ENCODE assay signal across 8 cellular contexts in the genomic region with DNA sequence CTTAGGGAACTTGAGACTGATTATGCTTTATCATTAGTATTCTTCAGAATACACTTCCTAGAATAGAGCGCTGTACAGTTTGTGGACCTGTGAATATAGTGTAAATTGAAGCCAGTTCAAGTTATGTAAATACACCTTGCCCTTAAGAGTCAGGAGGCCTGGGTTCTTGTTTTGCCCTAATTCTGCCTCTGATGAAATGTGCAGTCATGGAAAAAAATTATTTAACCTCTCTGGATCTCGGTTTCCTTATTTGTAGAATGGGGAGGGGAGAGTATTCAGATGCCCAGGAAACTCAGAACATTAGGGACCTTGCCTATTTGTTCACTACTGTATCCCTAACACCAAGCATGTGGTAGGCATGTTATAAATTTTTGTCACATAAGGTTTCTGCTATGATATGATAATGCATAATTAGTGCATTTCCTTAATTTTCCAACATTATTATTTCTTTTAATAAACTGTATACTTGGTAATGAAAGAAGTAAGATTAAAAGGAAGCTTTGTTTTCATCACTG. TPM values are rescaled to one million over a fixed set of nuclear protein-coding genes. Genes with fewer than 3 reads are reported as not detected.
A peak's percentile ranks its signal among the peaks of the same experiment; 100 is the strongest.
DNase-seq lines count a peak whose midpoint lies in the region; ATAC-seq and TF ChIP-seq lines count a peak whose summit lies in the region.

No MANE protein-coding gene starts in this region.

- H3K36me3 Mint-ChIP-seq in activated CD4-positive, alpha-beta T cell treated with anti-CD3 and anti-CD28 coated beads for 36 hours (ENCODE audit: low read depth) = peaks cover 2% of the 10 kb centered on the region
- no peaks in the 10 kb centered on the region for H3K36me3 Mint-ChIP-seq in stimulated activated memory B cell treated with anti-CD40 and anti-IgM and Interleukin-4, amounts not matched to agents 10 μg/mL and 1 μg/mL and 100 μg/mL, for 72 hours

- H3K9ac ChIP-seq in SU-DHL-6 (ENCODE audit: low read length) = peak overlapping the region; percentile 94

- H3K27me3 Mint-ChIP-seq in activated CD4-positive, alpha-beta T cell treated with anti-CD3 and anti-CD28 coated beads for 36 hours = no peaks in the 10 kb centered on the region
- H3K27me3 Mint-ChIP-seq in stimulated activated memory B cell treated with anti-CD40 and anti-IgM and Interleukin-4, amounts not matched to agents 10 μg/mL and 1 μg/mL and 100 μg/mL, for 72 hours = no peaks in the 10 kb centered on the region

- no peak overlapping the region for H2AFZ ChIP-seq in SU-DHL-6 (ENCODE audit: low read depth, low read length, severe bottlenecking)

- H3K4me1 Mint-ChIP-seq in activated CD4-positive, alpha-beta T cell treated with anti-CD3 and anti-CD28 coated beads for 36 hours = peaks cover 36% of the 10 kb centered on the region
- H3K4me1 Mint-ChIP-seq in stimulated activated memory B cell treated with anti-CD40 and anti-IgM and Interleukin-4, amounts not matched to agents 10 μg/mL and 1 μg/mL and 100 μg/mL, for 72 hours = peaks cover 47% of the 10 kb centered on the region

- peak overlapping the region; percentile 96 for H3K4me2 ChIP-seq in SU-DHL-6 (ENCODE audit: low read depth, low read length, poor library complexity, severe bottlenecking)

- H3K9me3 ChIP-seq in SU-DHL-6 (ENCODE audit: insufficient read depth, low read length) = no peaks in the 10 kb centered on the region

- H3K27ac Mint-ChIP-seq in activated CD4-positive, alpha-beta T cell treated with anti-CD3 and anti-CD28 coated beads for 36 hours = peak overlapping the region; percentile 79
- H3K27ac Mint-ChIP-seq in stimulated activated memory B cell treated with anti-CD40 and anti-IgM and Interleukin-4, amounts not matched to agents 10 μg/mL and 1 μg/mL and 100 μg/mL, for 72 hours = peak overlapping the region; percentile 89

- POLR2A ChIA-PET in activated CD4-positive, alpha-beta T cell treated with anti-CD3 and anti-CD28 coated beads for 36 hours (lab: Charles Lee) = no interaction called here

- H3K4me3 ChIP-seq in SU-DHL-6 (ENCODE audit: insufficient read depth, low read length, poor library complexity, severe bottlenecking) (peak overlapping the region; percentile 93), fibroblast of pulmonary artery (replicated peaks; ENCODE audit: low read depth, low read length) (peak overlapping the region; percentile 77)

- intact Hi-C loops in activated CD4-positive, alpha-beta T cell treated with anti-CD3 and anti-CD28 coated beads for 36 hours (cut with DNase I, micrococcal nuclease) = loop anchor here (5.0 to 10.0 kb wide), 8 partner anchors 255 to 1685 kb away; partner anchors contain the start of genes CEP55 (in 1 of the 2), FRA10AC1 (in 1 of the 2), KIF11 (in 1 of the 2) and MYOF (in 1 of the 2)

- no peak overlapping the region for H3K27ac ChIP-seq in SU-DHL-6 (ENCODE audit: low read depth, low read length)

- H3F3A ChIP-seq in SU-DHL-6 (ENCODE audit: insufficient read depth) = peaks cover 24% of the 10 kb centered on the region

- no peaks in the 10 kb centered on the region for H3K9me2 ChIP-seq in SU-DHL-6 (replicated peaks; ENCODE audit: insufficient read depth, low read length)

- H4K20me1 ChIP-seq in SU-DHL-6 (ENCODE audit: low read depth, low read length) = 0 out of 2 replicates have a peak, but pooled peaks cover 7% of the 10 kb centered on the region

- no peak for DNase-seq in activated CD4-positive, alpha-beta T cell treated with anti-CD3 and anti-CD28 coated beads for 36 hours
- no peak for DNase-seq in activated CD4-positive, alpha-beta T cell treated with anti-CD3 and anti-CD28 coated beads for 48 hours
- DNase-seq in fibroblast of pulmonary artery (ENCODE audit: low read depth) (no peak), retina (no peak), left lobe of liver (ENCODE audit: low spot score) (no peak)

- no peaks in the 10 kb centered on the region for H3K36me3 ChIP-seq in SU-DHL-6 (ENCODE audit: low read length)

- H3K79me2 ChIP-seq in SU-DHL-6 (ENCODE audit: insufficient read depth, low read length) = peaks cover 7% of the 10 kb centered on the region; the same call in 1 of the 2 replicates

- H3K9me3 Mint-ChIP-seq in activated CD4-positive, alpha-beta T cell treated with anti-CD3 and anti-CD28 coated beads for 36 hours (ENCODE audit: low read depth) = no peaks in the 10 kb centered on the region
- H3K9me3 Mint-ChIP-seq in stimulated activated memory B cell treated with anti-CD40 and anti-IgM and Interleukin-4, amounts not matched to agents 10 μg/mL and 1 μg/mL and 100 μg/mL, for 72 hours = no peaks in the 10 kb centered on the region

- CTCF ChIA-PET in activated CD4-positive, alpha-beta T cell treated with anti-CD3 and anti-CD28 coated beads for 36 hours (lab: Charles Lee) = interaction anchor here (0.6 to 7.8 kb wide), 4 partner anchors 12 to 276 kb away, joined by 3 to 84 read pairs (median 4); partner anchors contain the start of gene IDE

- no peak for ATAC-seq in activated CD4-positive, alpha-beta T cell treated with anti-CD3 and anti-CD28 coated beads for 36 hours
- no peak for ATAC-seq in stimulated activated memory B cell treated with anti-CD40 and anti-IgM and Interleukin-4, amounts not matched to agents 10 μg/mL and 1 μg/mL and 100 μg/mL, for 72 hours
- ATAC-seq in HG03457 (IDR thresholded peaks at IDR 0.05; ENCODE audit: unreplicated experiment) (no peak), left lobe of liver (no peak)

- H3K27me3 ChIP-seq in SU-DHL-6 (ENCODE audit: low read length) = no peaks in the 10 kb centered on the region

- H3K4me3 Mint-ChIP-seq in activated CD4-positive, alpha-beta T cell treated with anti-CD3 and anti-CD28 coated beads for 36 hours = peak overlapping the region; percentile 79
- H3K4me3 Mint-ChIP-seq in stimulated activated memory B cell treated with anti-CD40 and anti-IgM and Interleukin-4, amounts not matched to agents 10 μg/mL and 1 μg/mL and 100 μg/mL, for 72 hours = peak overlapping the region; percentile 82

- no peak for TF ChIP-seq CTCF in SU-DHL-6 (IDR thresholded peaks at IDR 0.05; ENCODE audit: insufficient read depth, low read length, poor library complexity, severe bottlenecking)
- TF ChIP-seq CTCF in fibroblast of pulmonary artery (IDR thresholded peaks at IDR 0.05; ENCODE audit: low read length, missing control alignments) = no peak

RNA-seq across cellular contexts. Expression of gene EXOC6, which starts 1.3 kb away (rescaled TPM):
- 10 to 100 TPM in 1 of 2 experiments, 1 to 10 TPM in 1; 9.7 to 12.1 TPM for total RNA-seq in activated CD4-positive, alpha-beta T cell treated with anti-CD3 and anti-CD28 coated beads for 36 hours
- 4.9 TPM for total RNA-seq in left lobe of liver
